In genomic region chr19:6735181-6735891, GRCh38 we compare ENCODE assay signal across 6 cellular contexts. TPM values are rescaled to one million over a fixed set of nuclear protein-coding genes. Genes with fewer than 3 reads are reported as not detected.
DNase-seq lines count a peak whose midpoint lies in the region; TF ChIP-seq lines count a peak whose summit lies in the region.

No MANE protein-coding gene starts in this region.

- intact Hi-C loops in esophagus squamous epithelium (cut with DNase I) = no loop called here

- H3K36me3 Mint-ChIP-seq in activated T-cell treated with anti-CD3 and anti-CD28 coated beads, Interleukin-2, amount 50 U/mL, for 24 hours (ENCODE audit: low read depth) = peaks cover 45% of the 10 kb centered on the region

- H3K4me3 Mint-ChIP-seq in activated T-cell treated with anti-CD3 and anti-CD28 coated beads, Interleukin-2, amount 50 U/mL, for 24 hours = peak overlapping the region; percentile 97

- peaks cover 31% of the 10 kb centered on the region for H3K4me1 Mint-ChIP-seq in activated T-cell treated with anti-CD3 and anti-CD28 coated beads, Interleukin-2, amount 50 U/mL, for 24 hours (ENCODE audit: low read depth)

- TF ChIP-seq POLR2A in esophagus squamous epithelium (IDR thresholded peaks at IDR 0.05) = no peak

- WGBS in esophagus squamous epithelium, 2 donors = 67 to 83% methylated on average over 8 to 11 of the region's 15 CpGs

- no peak overlapping the region for H3K4me3 ChIP-seq in esophagus squamous epithelium
- H3K4me3 ChIP-seq in subcutaneous abdominal adipose tissue (ENCODE audit: low read depth in 1 of 5, low read length in 5 of 5) = no peak overlapping the region

- H3K27ac ChIP-seq in esophagus squamous epithelium (peak overlapping the region; percentile 96 to 99 (median 98)), subcutaneous abdominal adipose tissue (ENCODE audit: low read depth, low read length) (peak overlapping the region; percentile 81)

- no peaks in the 10 kb centered on the region for H3K9me3 Mint-ChIP-seq in activated T-cell treated with anti-CD3 and anti-CD28 coated beads, Interleukin-2, amount 50 U/mL, for 24 hours

- H3K36me3 ChIP-seq in esophagus squamous epithelium (peaks cover 15 to 52% (median 19%) of the 10 kb centered on the region in 3 donors), subcutaneous abdominal adipose tissue (ENCODE audit: control insufficient read depth in 5 of 5, insufficient read depth in 5 of 5, low read length in 5 of 5) (peaks cover 0 to 30% (median 28%) of the 10 kb centered on the region in 5 donors)

- H3K27me3 ChIP-seq in esophagus squamous epithelium (no peaks in the 10 kb centered on the region), subcutaneous abdominal adipose tissue (ENCODE audit: control insufficient read depth in 5 of 5, insufficient read depth in 4 of 5, low read length in 5 of 5) (no peaks in the 10 kb centered on the region)

- no peak for DNase-seq in activated T-cell treated with anti-CD3 and anti-CD28 coated beads, Interleukin-2, amount 50 U/mL, for 24 hours
- DNase-seq in activated T-cell treated with anti-CD3 and anti-CD28 coated beads, Interleukin-2, amount 50 U/mL, for 1 hour = no peak
- DNase-seq in esophagus squamous epithelium (lab: John Stamatoyannopoulos, UW) = no peak
- DNase-seq in NCI-H1105 treated with DMSO at 0.1 percent for 48 hours (lab: John Stamatoyannopoulos, UW) = no peak
- no peak for DNase-seq in nucleus accumbens (lab: John Stamatoyannopoulos, UW)

- H3K4me1 ChIP-seq in esophagus squamous epithelium (peaks cover 21 to 51% (median 23%) of the 10 kb centered on the region in 3 donors), subcutaneous abdominal adipose tissue (ENCODE audit: control insufficient read depth in 5 of 5, insufficient read depth in 5 of 5, low read length in 5 of 5) (peaks cover 8 to 43% (median 33%) of the 10 kb centered on the region in 5 donors)

- H3K27ac Mint-ChIP-seq in activated T-cell treated with anti-CD3 and anti-CD28 coated beads, Interleukin-2, amount 50 U/mL, for 24 hours = peak overlapping the region; percentile 98

- H3K9me3 ChIP-seq in esophagus squamous epithelium (no peaks in the 10 kb centered on the region), subcutaneous abdominal adipose tissue (ENCODE audit: control insufficient read depth in 5 of 5, low read length in 5 of 5) (no peaks in the 10 kb centered on the region)

- TF ChIP-seq CTCF in esophagus squamous epithelium (IDR thresholded peaks at IDR 0.05) = no peak

- peak overlapping the region in 1 of 5 donors; percentile 66 for H3K9ac ChIP-seq in subcutaneous abdominal adipose tissue (ENCODE audit: low read length in 5 of 5)

- no peaks in the 10 kb centered on the region for H3K27me3 Mint-ChIP-seq in activated T-cell treated with anti-CD3 and anti-CD28 coated beads, Interleukin-2, amount 50 U/mL, for 24 hours

RNA-seq across cellular contexts. Expression of gene GPR108, which starts 2.0 kb away (rescaled TPM):
- total RNA-seq in esophagus squamous epithelium = 10 to 100 TPM; 45.7 to 72.8 (median 52.0) TPM

RNA-seq across cellular contexts. Expression of gene TRIP10, which starts 4.1 kb away (rescaled TPM):
- 100 to 1,000 TPM in 3 of 4 donors, 10 to 100 TPM in 1; 67.6 to 160 (median 117) TPM for total RNA-seq in esophagus squamous epithelium

RNA-seq across cellular contexts. Expression of gene C3, which starts 14.9 kb away (rescaled TPM):
- total RNA-seq in esophagus squamous epithelium = 100 to 1,000 TPM in 2 of 4 donors, 10 to 100 TPM in 2; 12.0 to 501 (median 189) TPM

RNA-seq across cellular contexts. Expression of gene SH2D3A, which starts 31.9 kb away (rescaled TPM):
- total RNA-seq in esophagus squamous epithelium = 10 to 100 TPM; 17.3 to 52.1 (median 40.6) TPM

RNA-seq across cellular contexts. Expression of gene VAV1, which starts 37.2 kb away (rescaled TPM):
- 1 to 10 TPM in 3 of 4 donors, under 1 TPM in 1; 0.83 to 7.6 (median 3.6) TPM for total RNA-seq in esophagus squamous epithelium
